ENCODE assay signal across 8 cellular contexts in genomic region chr9:96619109-96619435, GRCh38. TPM values are rescaled to one million over a fixed set of nuclear protein-coding genes. Genes with fewer than 3 reads are reported as not detected.
A peak's percentile ranks its signal among the peaks of the same experiment; 100 is the strongest.
DNase-seq lines count a peak whose midpoint lies in the region; ATAC-seq, FAIRE-seq and TF ChIP-seq lines count a peak whose summit lies in the region.

No MANE protein-coding gene starts in this region.

- peak overlapping the region; percentile 64 for H3K4me3 ChIP-seq in lower lobe of right lung
- H3K4me3 ChIP-seq in upper lobe of left lung: peak overlapping the region; percentile 32 to 71 (median 66)

- no peaks in the 10 kb centered on the region for H3K36me3 Mint-ChIP-seq in activated CD8-positive, alpha-beta memory T cell treated with anti-CD3 and anti-CD28 coated beads, Interleukin-2, amount 10 ng/mL, durations not matched to agents 7 days and 5 days
- no peaks in the 10 kb centered on the region for H3K36me3 Mint-ChIP-seq in chondrocyte (ENCODE audit: low read depth)

- H3K27me3 Mint-ChIP-seq in activated CD8-positive, alpha-beta memory T cell treated with anti-CD3 and anti-CD28 coated beads, Interleukin-2, amount 10 ng/mL, durations not matched to agents 7 days and 5 days: peaks cover 53% of the 10 kb centered on the region
- no peaks in the 10 kb centered on the region for H3K27me3 Mint-ChIP-seq in chondrocyte (ENCODE audit: low read depth)

- no peak for TF ChIP-seq POLR2A in upper lobe of left lung (IDR thresholded peaks at IDR 0.05)

- no peak for TF ChIP-seq CTCF in chondrocyte (IDR thresholded peaks at IDR 0.05)
- no peak for TF ChIP-seq CTCF in lower lobe of right lung (IDR thresholded peaks at IDR 0.05)
- TF ChIP-seq CTCF in upper lobe of left lung (IDR thresholded peaks at IDR 0.05): no peak

- peak; percentile 9 for ATAC-seq in activated CD8-positive, alpha-beta memory T cell treated with anti-CD3 and anti-CD28 coated beads, Interleukin-2, amount 10 ng/mL, durations not matched to agents 7 days and 5 days
- ATAC-seq in lower lobe of right lung (peak; percentile 24 to 27), upper lobe of left lung (ENCODE audit: low FRiP score in 2 of 2) (no peak), GM21515 (IDR thresholded peaks at IDR 0.05; ENCODE audit: unreplicated experiment) (no peak), HG03432 (IDR thresholded peaks at IDR 0.05; ENCODE audit: unreplicated experiment) (no peak)

- H3K36me3 ChIP-seq in lower lobe of right lung (no peaks in the 10 kb centered on the region), upper lobe of left lung (no peaks in the 10 kb centered on the region)

- FAIRE-seq in GM19239 (lab: Jason Lieb, UNC): no peak

- peak overlapping the region; percentile 69 for H3K27ac ChIP-seq in lower lobe of right lung
- peak overlapping the region in 3 of 4 donors; percentile 50 to 76 (median 61) for H3K27ac ChIP-seq in upper lobe of left lung

- H3K9me3 Mint-ChIP-seq in activated CD8-positive, alpha-beta memory T cell treated with anti-CD3 and anti-CD28 coated beads, Interleukin-2, amount 10 ng/mL, durations not matched to agents 7 days and 5 days (ENCODE audit: low read depth): no peaks in the 10 kb centered on the region
- H3K9me3 Mint-ChIP-seq in chondrocyte (ENCODE audit: low read depth): no peaks in the 10 kb centered on the region

- peaks cover 7% of the 10 kb centered on the region for H3K27me3 ChIP-seq in lower lobe of right lung (ENCODE audit: low read depth)
- H3K27me3 ChIP-seq in upper lobe of left lung: peaks cover 0 to 7% (median 2%) of the 10 kb centered on the region in 4 donors

- H3K4me1 ChIP-seq in lower lobe of right lung (peaks cover 6% of the 10 kb centered on the region), upper lobe of left lung (peaks cover 10 to 17% (median 14%) of the 10 kb centered on the region in 4 donors)

- CTCF ChIA-PET in activated CD8-positive, alpha-beta memory T cell treated with anti-CD3 and anti-CD28 coated beads, Interleukin-2, amount 10 ng/mL, durations not matched to agents 7 days and 5 days (lab: Charles Lee): interaction anchor here (1.1 kb wide), 1 partner anchor 52 kb away, joined by 3 read pairs; no protein-coding TSS in a partner anchor

- no peak overlapping the region for H3K4me3 Mint-ChIP-seq in activated CD8-positive, alpha-beta memory T cell treated with anti-CD3 and anti-CD28 coated beads, Interleukin-2, amount 10 ng/mL, durations not matched to agents 7 days and 5 days
- peak overlapping the region; percentile 38 for H3K4me3 Mint-ChIP-seq in chondrocyte (ENCODE audit: unreplicated experiment)

- TF ChIP-seq EP300 in upper lobe of left lung (IDR thresholded peaks at IDR 0.05): no peak

- H3K9me3 ChIP-seq in lower lobe of right lung (no peaks in the 10 kb centered on the region), upper lobe of left lung (no peaks in the 10 kb centered on the region)

- no peak for DNase-seq in activated CD8-positive, alpha-beta memory T cell treated with anti-CD3 and anti-CD28 coated beads, Interleukin-2, amount 10 ng/mL, durations not matched to agents 7 days and 5 days
- DNase-seq in activated CD8-positive, alpha-beta memory T cell treated with anti-CD3 and anti-CD28 coated beads for 24 hours: no peak
- DNase-seq in chondrocyte (ENCODE audit: low spot score): no peak
- no peak for DNase-seq in lower lobe of right lung
- DNase-seq in upper lobe of left lung: peak in 1 of 2 donors; percentile 86
- DNase-seq in GM19239 (ENCODE audit: insufficient read length, low spot score): no peak

- H3K27ac Mint-ChIP-seq in activated CD8-positive, alpha-beta memory T cell treated with anti-CD3 and anti-CD28 coated beads, Interleukin-2, amount 10 ng/mL, durations not matched to agents 7 days and 5 days: no peak overlapping the region
- H3K27ac Mint-ChIP-seq in chondrocyte (ENCODE audit: unreplicated experiment): no peak overlapping the region

- no CpG with 5 or more reads among the region's 50 CpGs for WGBS in upper lobe of left lung, 2 donors

- intact Hi-C loops in lower lobe of right lung (cut with DNase I): no loop called here

- peaks cover 7% of the 10 kb centered on the region for H3K4me1 Mint-ChIP-seq in activated CD8-positive, alpha-beta memory T cell treated with anti-CD3 and anti-CD28 coated beads, Interleukin-2, amount 10 ng/mL, durations not matched to agents 7 days and 5 days
- H3K4me1 Mint-ChIP-seq in chondrocyte (ENCODE audit: low read depth): peaks cover 26% of the 10 kb centered on the region

RNA-seq across cellular contexts. Expression of gene CDC14B, which starts 0.6 kb away (rescaled TPM):
- 1 to 10 TPM; 1.1 to 4.8 TPM for total RNA-seq in activated CD8-positive, alpha-beta memory T cell treated with anti-CD3 and anti-CD28 coated beads, Interleukin-2, amount 10 ng/mL, durations not matched to agents 7 days and 5 days
- 14.5 to 16.8 TPM (median 15.5 TPM) in 3 replicates for total RNA-seq in chondrocyte
- total RNA-seq in lower lobe of right lung: 16.0 TPM
- total RNA-seq in upper lobe of left lung: 10 to 100 TPM in 4 of 6 donors, 1 to 10 TPM in 2; 6.0 to 28.5 (median 12.7) TPM

RNA-seq across cellular contexts. Expression of gene PRXL2C, which starts 36.0 kb away (rescaled TPM):
- total RNA-seq in activated CD8-positive, alpha-beta memory T cell treated with anti-CD3 and anti-CD28 coated beads, Interleukin-2, amount 10 ng/mL, durations not matched to agents 7 days and 5 days: 10 to 100 TPM in 1 of 2 experiments, 1 to 10 TPM in 1; 7.0 to 10.0 TPM
- 20.7 to 24.7 TPM (median 20.9 TPM) in 3 replicates for total RNA-seq in chondrocyte
- 28.0 TPM for total RNA-seq in lower lobe of right lung
- 10 to 100 TPM in 4 of 6 donors, 1 to 10 TPM in 2; 3.8 to 32.7 (median 23.9) TPM for total RNA-seq in upper lobe of left lung

Comparison
In these comparisons a context has a peak if more than half of its experiments do, and no peak if none do; other contexts are left out.
1. ATAC-seq: peak in activated CD8-positive, alpha-beta memory T cell treated with anti-CD3 and anti-CD28 coated beads, Interleukin-2, amount 10 ng/mL, durations not matched to agents 7 days and 5 days (single experiment) and lower lobe of right lung (2 of 2); none in upper lobe of left lung (0 of 2), GM21515 (single experiment) and HG03432 (single experiment).